Comparison of ENCODE assay signal across 17 cellular contexts in the genomic region with DNA sequence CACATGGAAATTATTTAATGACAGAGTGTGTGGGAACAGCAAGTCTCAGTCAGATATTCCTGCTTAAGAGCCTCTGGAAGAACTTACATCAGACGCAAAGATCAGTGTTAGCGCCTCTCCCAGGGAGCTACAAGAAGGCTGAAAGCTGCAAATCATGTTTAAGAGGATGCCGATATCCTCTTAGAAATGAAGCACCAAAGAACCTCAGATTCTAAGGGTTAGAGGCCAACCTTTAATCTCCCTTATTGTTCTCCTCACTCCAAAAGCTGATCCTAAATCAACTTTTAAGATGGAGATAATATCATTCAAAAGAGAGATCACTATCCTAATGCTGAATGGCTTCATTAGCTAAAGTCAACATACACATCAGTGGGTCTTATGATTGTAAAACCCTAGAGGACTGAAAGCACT.
DNase-seq lines count a peak whose midpoint lies in the region; ATAC-seq and TF ChIP-seq lines count a peak whose summit lies in the region.
"Had no signal": no experiment of that assay in that cellular context is flagged by ENCODE, and none has a peak within 500 bp of the region (broad histone marks: within the 10 kb centered on the region; RNA-seq: fewer than 3 reads in every experiment).

No MANE protein-coding gene starts in this region.

- no peaks in the 10 kb centered on the region for H3K9me3 ChIP-seq in heart left ventricle
- no peaks in the 10 kb centered on the region for H3K9me3 ChIP-seq in subcutaneous abdominal adipose tissue (ENCODE audit: control insufficient read depth in 5 of 5, low read length in 5 of 5)
- H3K9me3 ChIP-seq: lower lobe of right lung had no signal

- no peak overlapping the region for H3K4me3 ChIP-seq in heart left ventricle
- H3K4me3 ChIP-seq in fibroblast of the aortic adventitia (ENCODE audit: low read depth, low read length) = no peak overlapping the region
- peak overlapping the region in 1 of 5 donors; percentile 7 for H3K4me3 ChIP-seq in subcutaneous abdominal adipose tissue (ENCODE audit: low read depth in 1 of 5, low read length in 5 of 5)
- H3K4me3 ChIP-seq: lower lobe of right lung had no signal

- no peak for TF ChIP-seq POLR2A in heart left ventricle (IDR thresholded peaks at IDR 0.05)

- H3K36me3 ChIP-seq in heart left ventricle (peaks cover 0 to 4% (median 0%) of the 10 kb centered on the region in 9 donors), subcutaneous abdominal adipose tissue (ENCODE audit: control insufficient read depth in 5 of 5, insufficient read depth in 5 of 5, low read length in 5 of 5) (no peaks in the 10 kb centered on the region)
- H3K36me3 ChIP-seq: lower lobe of right lung had no signal

- no peak for DNase-seq in heart left ventricle
- no peak for DNase-seq in Right ventricle myocardium inferior (ENCODE audit: missing footprints)
- DNase-seq in NCI-H82 treated with DMSO at 0.1 percent for 48 hours (lab: John Stamatoyannopoulos, UW; ENCODE audit: unreplicated experiment) = peak; percentile 30
- peak; percentile 63 for DNase-seq in fibroblast of the aortic adventitia (ENCODE audit: low read depth)
- DNase-seq in SIG-M5 treated with dmso at 0.1 percent for 504 hours (lab: John Stamatoyannopoulos, UW; ENCODE audit: unreplicated experiment) = no peak
- DNase-seq: activated T-cell treated with anti-CD3 and anti-CD28 coated beads, Interleukin-2, amount 50 U/mL, for 1 hour; foreskin keratinocyte; GDM1; lower lobe of right lung; natural killer cell; NCI-H2171 treated with DMSO at 0.1 percent for 48 hours; retina had no signal

- ATAC-seq in heart left ventricle (peak in 3 of 4 donors; percentile 14 to 34 (median 33)), Right ventricle myocardium inferior (no peak), HG03457 (IDR thresholded peaks at IDR 0.05; ENCODE audit: unreplicated experiment) (no peak), HG03175 (IDR thresholded peaks at IDR 0.05; ENCODE audit: unreplicated experiment) (no peak)
- ATAC-seq: activated naive CD4-positive, alpha-beta T cell treated with anti-CD3 and anti-CD28 coated beads, Interleukin-2, amount 50 U/mL, for 72 hours; foreskin keratinocyte; lower lobe of right lung; natural killer cell had no signal

- TF ChIP-seq CTCF in heart left ventricle (IDR thresholded peaks at IDR 0.05) (no peak), fibroblast of the aortic adventitia (IDR thresholded peaks at IDR 0.05; ENCODE audit: insufficient read depth, low read length) (no peak)

- H3K27me3 ChIP-seq in heart left ventricle (no peaks in the 10 kb centered on the region), subcutaneous abdominal adipose tissue (ENCODE audit: control insufficient read depth in 5 of 5, insufficient read depth in 4 of 5, low read length in 5 of 5) (no peaks in the 10 kb centered on the region)
- H3K27me3 ChIP-seq: foreskin keratinocyte had no signal

- H3K27ac ChIP-seq in heart left ventricle (peak overlapping the region in 5 of 12 donors; percentile 0 to 46 (median 23)), subcutaneous abdominal adipose tissue (ENCODE audit: low read depth, low read length) (peak overlapping the region; percentile 15)
- H3K27ac ChIP-seq: foreskin keratinocyte, HL-60, lower lobe of right lung had no signal

- 41 to 49% (median 45%) methylated on average over 3 of the region's 3 CpGs for WGBS in heart left ventricle, 4 donors

- no peak overlapping the region for H3K9ac ChIP-seq in subcutaneous abdominal adipose tissue (ENCODE audit: low read length in 5 of 5)

- peaks cover 0 to 75% (median 41%) of the 10 kb centered on the region in 12 donors for H3K4me1 ChIP-seq in heart left ventricle
- peaks cover 0 to 29% (median 23%) of the 10 kb centered on the region in 5 donors for H3K4me1 ChIP-seq in subcutaneous abdominal adipose tissue (ENCODE audit: control insufficient read depth in 5 of 5, insufficient read depth in 5 of 5, low read length in 5 of 5)

- intact Hi-C loops in heart left ventricle (cut with DNase I) (loop anchor here in 3 of 10 donors (10.0 kb wide), 2 partner anchors 91 to 161 kb away; a partner anchor contains a TSS), Right ventricle myocardium inferior (cut with DNase I) (no loop called here)

Comparison
In these comparisons a context has a peak if more than half of its experiments do, and no peak if none do; other contexts are left out.
1. ATAC-seq: peak in heart left ventricle (3 of 4); none in Right ventricle myocardium inferior (single experiment), HG03457 (single experiment) and HG03175 (single experiment).
2. DNase-seq: peak in NCI-H82 treated with DMSO at 0.1 percent for 48 hours (single experiment) and fibroblast of the aortic adventitia (single experiment); none in heart left ventricle (0 of 5), Right ventricle myocardium inferior (single experiment) and SIG-M5 treated with dmso at 0.1 percent for 504 hours (single experiment).